14 cellular contexts compared by ENCODE assay signal in the genomic region with DNA sequence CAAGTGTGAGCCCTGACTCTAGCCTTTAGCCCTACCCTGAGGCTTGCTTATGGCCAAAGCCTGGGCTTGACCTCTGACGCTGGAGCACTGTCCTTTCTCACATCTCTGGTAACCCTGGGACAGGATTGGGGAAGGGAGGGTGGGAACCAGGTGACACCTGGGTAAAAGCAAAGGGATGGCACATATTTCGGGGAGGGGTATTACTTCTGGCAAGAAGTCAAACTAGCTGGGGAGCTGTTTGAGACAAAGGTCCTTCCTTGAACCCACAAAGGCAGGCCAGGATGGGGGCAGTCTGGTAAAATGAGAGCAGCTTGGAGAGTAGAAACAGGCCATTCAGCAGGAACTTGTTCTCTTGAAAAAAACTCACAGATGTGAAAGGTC. TPM values are rescaled to one million over a fixed set of nuclear protein-coding genes. Genes with fewer than 3 reads are reported as not detected.
A peak's percentile ranks its signal among the peaks of the same experiment; 100 is the strongest.
DNase-seq lines count a peak whose midpoint lies in the region; ATAC-seq lines count a peak whose summit lies in the region.
"Had no signal": no experiment of that assay in that cellular context is flagged by ENCODE, and none has a peak within 500 bp of the region (broad histone marks: within the 10 kb centered on the region; RNA-seq: fewer than 3 reads in every experiment).

No MANE protein-coding gene starts in this region.

- H3K9me3 Mint-ChIP-seq in CD8-positive, alpha-beta memory T cell: no peaks in the 10 kb centered on the region

- H3K27ac Mint-ChIP-seq in CD8-positive, alpha-beta memory T cell: peak overlapping the region in 5 of 8 donors; percentile 29 to 92 (median 57)
- peak overlapping the region; percentile 92 for H3K27ac Mint-ChIP-seq in T-helper 17 cell

- no peaks in the 10 kb centered on the region for H3K36me3 ChIP-seq in CD8-positive, alpha-beta memory T cell (ENCODE audit: insufficient read depth, low read length)
- H3K36me3 ChIP-seq in iPS-20b (ENCODE audit: insufficient read depth, low read depth, low read length): no peaks in the 10 kb centered on the region
- H3K36me3 ChIP-seq in skeletal muscle satellite cell (ENCODE audit: insufficient read depth, low read length): peaks cover 9% of the 10 kb centered on the region

- CTCF ChIA-PET in CD8-positive, alpha-beta memory T cell (lab: Charles Lee): interaction anchor here (1.4 kb wide), 1 partner anchor 11 kb away, joined by 4 read pairs; a partner anchor contains a TSS

- no peak for ATAC-seq in T-helper 17 cell
- no peak for ATAC-seq in HG03196 (IDR thresholded peaks at IDR 0.05; ENCODE audit: unreplicated experiment)

- peak overlapping the region; percentile 6 for H3K4me2 ChIP-seq in skeletal muscle satellite cell (ENCODE audit: low read length)

- H3K4me1 Mint-ChIP-seq in CD8-positive, alpha-beta memory T cell: peaks cover 53 to 72% (median 60%) of the 10 kb centered on the region in 3 donors
- peaks cover 62% of the 10 kb centered on the region for H3K4me1 Mint-ChIP-seq in T-helper 17 cell

- POLR2A ChIA-PET in CD8-positive, alpha-beta memory T cell (lab: Charles Lee): interaction anchor here (1.0 kb wide), 2 partner anchors 9 to 10 kb away, joined by 3 to 4 read pairs; a partner anchor contains a TSS

- peaks cover 62% of the 10 kb centered on the region for H3K4me1 ChIP-seq in CD8-positive, alpha-beta memory T cell (ENCODE audit: insufficient read depth, low read length)
- H3K4me1 ChIP-seq in iPS-20b (ENCODE audit: insufficient read depth, low read length) (peaks cover 22% of the 10 kb centered on the region), skeletal muscle satellite cell (ENCODE audit: control insufficient read depth, insufficient read depth, low read length) (peaks cover 42% of the 10 kb centered on the region)

- H3K9me3 ChIP-seq in CD8-positive, alpha-beta memory T cell (ENCODE audit: low read length): no peaks in the 10 kb centered on the region
- H3K9me3 ChIP-seq in T-helper 17 cell (ENCODE audit: control insufficient read depth, low read length, poor library complexity, severe bottlenecking) (no peaks in the 10 kb centered on the region), iPS-20b (ENCODE audit: insufficient read depth, low read depth, low read length) (no peaks in the 10 kb centered on the region), skeletal muscle satellite cell (replicated peaks; ENCODE audit: low read length) (no peaks in the 10 kb centered on the region)

- H3K4me3 Mint-ChIP-seq in CD8-positive, alpha-beta memory T cell: peak overlapping the region; percentile 61 to 96 (median 93)
- peak overlapping the region; percentile 95 for H3K4me3 Mint-ChIP-seq in T-helper 17 cell

- no peaks in the 10 kb centered on the region for H3K27me3 Mint-ChIP-seq in CD8-positive, alpha-beta memory T cell
- H3K27me3 Mint-ChIP-seq in T-helper 17 cell: no peaks in the 10 kb centered on the region

- no peak overlapping the region for H3K4me3 ChIP-seq in CD8-positive, alpha-beta memory T cell (ENCODE audit: low read length)
- H3K4me3 ChIP-seq in iPS-20b (ENCODE audit: low read length): no peak overlapping the region
- H3K4me3 ChIP-seq in skeletal muscle satellite cell (ENCODE audit: low read length): no peak overlapping the region
- H3K4me3 ChIP-seq: GM23248 had no signal

- no peaks in the 10 kb centered on the region for H3K27me3 ChIP-seq in CD8-positive, alpha-beta memory T cell (ENCODE audit: insufficient read depth, low read length, poor library complexity, severe bottlenecking)
- peaks cover 18% of the 10 kb centered on the region for H3K27me3 ChIP-seq in iPS-20b (ENCODE audit: insufficient read depth, low read length)
- no peaks in the 10 kb centered on the region for H3K27me3 ChIP-seq in skeletal muscle satellite cell (ENCODE audit: control insufficient read depth, insufficient read depth, low read length)

- peak overlapping the region; percentile 22; the same call in 1 of the 2 replicates for H3K9ac ChIP-seq in iPS-20b (ENCODE audit: low read depth, low read length)
- H3K9ac ChIP-seq in skeletal muscle satellite cell (ENCODE audit: low read depth, low read length): no peak overlapping the region
- H3K9ac ChIP-seq: GM23248 had no signal

- DNase-seq in CD8-positive, alpha-beta memory T cell: no peak
- DNase-seq in T-helper 17 cell (no peak), SIG-M5 treated with dmso at 0.1 percent for 504 hours (lab: John Stamatoyannopoulos, UW; ENCODE audit: unreplicated experiment) (no peak), middle frontal gyrus (ENCODE audit: extremely low spot score, low spot score) (no peak), activated gamma-delta T cell treated with Interleukin-2 at 50 U/mL for 16 hours (no peak)
- DNase-seq: activated CD4-positive, alpha-beta T cell treated with anti-CD3 and anti-CD28 coated beads for 1 hour; head of caudate nucleus had no signal

- H3K27ac ChIP-seq in CD8-positive, alpha-beta memory T cell (ENCODE audit: low read depth, low read length): no peak overlapping the region
- no peak overlapping the region for H3K27ac ChIP-seq in iPS-20b (ENCODE audit: low read length)
- H3K27ac ChIP-seq: GM23248 had no signal

- H3K36me3 Mint-ChIP-seq in CD8-positive, alpha-beta memory T cell: peaks cover 0 to 33% (median 10%) of the 10 kb centered on the region in 3 donors
- H3K36me3 Mint-ChIP-seq in T-helper 17 cell (ENCODE audit: low read depth): no peaks in the 10 kb centered on the region

RNA-seq across cellular contexts. Expression of a gene that starts 2.0 kb away (rescaled TPM):
- total RNA-seq in CD8-positive, alpha-beta memory T cell: 10 to 100 TPM; 10.3 to 11.3 TPM
- polyA plus RNA-seq in CD8-positive, alpha-beta memory T cell: 26.0 TPM
- total RNA-seq in T-helper 17 cell: 10 to 100 TPM; 13.3 to 20.4 TPM
- total RNA-seq in skeletal muscle satellite cell (2012; rRNA removed): 4.8 and 5.0 TPM in 2 replicates

RNA-seq across cellular contexts. Expression of a gene that starts 10.5 kb away (rescaled TPM):
- total RNA-seq in CD8-positive, alpha-beta memory T cell: 10 to 100 TPM; 27.9 to 32.4 TPM
- 39.0 TPM for polyA plus RNA-seq in CD8-positive, alpha-beta memory T cell
- total RNA-seq in T-helper 17 cell: 10 to 100 TPM; 48.5 to 73.2 TPM
- 9.6 and 11.4 TPM in 2 replicates for total RNA-seq in skeletal muscle satellite cell (2012; rRNA removed)

RNA-seq across cellular contexts. Expression of a gene that starts 53.6 kb away (rescaled TPM):
- total RNA-seq in CD8-positive, alpha-beta memory T cell: 10 to 100 TPM; 40.2 to 42.3 TPM
- polyA plus RNA-seq in CD8-positive, alpha-beta memory T cell: 75.8 TPM
- total RNA-seq in T-helper 17 cell: 10 to 100 TPM; 19.7 to 21.5 TPM
- 30.6 and 38.3 TPM in 2 replicates for total RNA-seq in skeletal muscle satellite cell (2012; rRNA removed)

RNA-seq across cellular contexts. Expression of a gene that starts 57.1 kb away (rescaled TPM):
- total RNA-seq in CD8-positive, alpha-beta memory T cell: not detected
- 0.37 TPM for polyA plus RNA-seq in CD8-positive, alpha-beta memory T cell
- not detected for total RNA-seq in T-helper 17 cell
- not detected in 2 replicates for total RNA-seq in skeletal muscle satellite cell (2012; rRNA removed)
- total RNA-seq: GM23248, mesenteric fat pad, NCI-H460, SK-MEL-5 had no signal
